18 cellular contexts compared by ENCODE assay signal in genomic region chr3:143128212-143128611, GRCh38.
"Had no signal": no experiment of that assay in that cellular context is flagged by ENCODE, and none has a peak within 500 bp of the region (broad histone marks: within the 10 kb centered on the region; RNA-seq: fewer than 3 reads in every experiment).

No MANE protein-coding gene starts in this region.

- H3K4me3 Mint-ChIP-seq: dendritic cell treated with granulocyte-macrophage colony-stimulating factor and Interleukin-4, amounts not matched to agents 40 ng/mL and 50 ng/mL, for 4 days; mesothelial cell of epicardium; neural crest cell had no signal

- H3K4me1 ChIP-seq: foreskin keratinocyte had no signal

- H3K4me1 Mint-ChIP-seq: neural crest cell had no signal

- H3K9me3 Mint-ChIP-seq: dendritic cell treated with granulocyte-macrophage colony-stimulating factor and Interleukin-4, amounts not matched to agents 40 ng/mL and 50 ng/mL, for 4 days; mesothelial cell of epicardium; neural crest cell had no signal

- H3K27ac ChIP-seq: foreskin keratinocyte, hepatocyte, stomach, thoracic aorta, transverse colon had no signal

- ATAC-seq: foreskin keratinocyte, right cardiac atrium had no signal

- H3K9me3 ChIP-seq: stomach, thoracic aorta, transverse colon had no signal

- H3K4me3 ChIP-seq: hepatocyte, stomach, thoracic aorta, transverse colon had no signal

- H3K27me3 ChIP-seq: hepatocyte, stomach, transverse colon had no signal

- H3K27ac Mint-ChIP-seq: dendritic cell treated with granulocyte-macrophage colony-stimulating factor and Interleukin-4, amounts not matched to agents 40 ng/mL and 50 ng/mL, for 4 days; mesothelial cell of epicardium had no signal

- H3K36me3 ChIP-seq: stomach, thoracic aorta, transverse colon had no signal

- H3K36me3 Mint-ChIP-seq: mesothelial cell of epicardium had no signal

- FAIRE-seq: colon, islet of Langerhans, small intestine had no signal

- DNase-seq: erythroblast; foreskin keratinocyte; head of caudate nucleus; kidney glomerular epithelial cell; right cardiac atrium; small intestine; stimulated activated CD4-positive, alpha-beta T cell treated with anti-CD3 and anti-CD28 coated beads, Interleukin-12 subunit alpha, Interleukin-12 subunit beta, amount 100 ng/mL, for 4 hours; stimulated activated naive CD4-positive, alpha-beta T cell; stomach; substantia nigra; transverse colon had no signal
